8 cellular contexts compared by ENCODE assay signal in genomic region chr1:116168277-116169032, GRCh38. TPM values are rescaled to one million over a fixed set of nuclear protein-coding genes. Genes with fewer than 3 reads are reported as not detected.
DNase-seq lines count a peak whose midpoint lies in the region; ATAC-seq and TF ChIP-seq lines count a peak whose summit lies in the region.

No MANE protein-coding gene starts in this region.

- H3K9me3 Mint-ChIP-seq in T-cell, result no peaks in the 10 kb centered on the region

- intact Hi-C loops in ascending aorta (cut with DNase I) (loop anchor here (1.0 to 5.0 kb wide), 3 partner anchors 16 to 204 kb away; partner anchors contain the start of gene ATP1A1), aorta (cut with DNase I) (no loop called here)

- H3K27me3 Mint-ChIP-seq in T-cell, result no peaks in the 10 kb centered on the region

- H3K36me3 Mint-ChIP-seq in T-cell, result no peaks in the 10 kb centered on the region

- H3K27ac ChIP-seq in ascending aorta, result peak overlapping the region; percentile 62 to 65
- H3K27ac ChIP-seq in hepatocyte, result peak overlapping the region; percentile 66
- no peak overlapping the region for H3K27ac ChIP-seq in aorta (ENCODE audit: low read depth in 1 of 2, low read length in 2 of 2)

- H3K36me3 ChIP-seq in ascending aorta, result no peaks in the 10 kb centered on the region
- no peaks in the 10 kb centered on the region for H3K36me3 ChIP-seq in hepatocyte (replicated peaks; ENCODE audit: insufficient read depth, low read depth)
- no peaks in the 10 kb centered on the region for H3K36me3 ChIP-seq in aorta (ENCODE audit: control insufficient read depth in 1 of 2, insufficient read depth in 2 of 2, low read length in 1 of 2)

- no peaks in the 10 kb centered on the region for H4K20me1 ChIP-seq in hepatocyte (ENCODE audit: insufficient read depth, poor library complexity, severe bottlenecking)

- H3K9me3 ChIP-seq in ascending aorta, result no peaks in the 10 kb centered on the region
- H3K9me3 ChIP-seq in hepatocyte (ENCODE audit: low read depth), result no peaks in the 10 kb centered on the region
- no peaks in the 10 kb centered on the region for H3K9me3 ChIP-seq in aorta (ENCODE audit: control insufficient read depth, low read length)

- WGBS in hepatocyte (ENCODE audit: low lambda C conversion rate, missing lambda C conversion rate), result 12% methylated on average over 34 of the region's 42 CpGs
- WGBS in aorta, 2 donors, result 7 to 8% methylated on average over 41 to 42 of the region's 42 CpGs

- H3K4me3 ChIP-seq in ascending aorta, result peak overlapping the region; percentile 73 to 75
- H3K4me3 ChIP-seq in hepatocyte, result peak overlapping the region; percentile 86
- peak overlapping the region; percentile 50 to 60 for H3K4me3 ChIP-seq in aorta (ENCODE audit: low read length in 2 of 2)

- no peaks in the 10 kb centered on the region for H3K79me2 ChIP-seq in hepatocyte

- CTCF ChIA-PET in T-cell (lab: Charles Lee), result interaction anchor here (0.6 to 1.7 kb wide), 10 partner anchors 14 to 336 kb away, joined by 3 to 8 read pairs (median 4); no protein-coding TSS in a partner anchor

- ATAC-seq in HG03457 (IDR thresholded peaks at IDR 0.05; ENCODE audit: unreplicated experiment) (peak; percentile 87), T-cell (replicated peaks in 1 of 4) (peak; percentile 95 to 98 (median 98)), aorta (ENCODE audit: low FRiP score) (peak; percentile 92)

- H3K9me2 ChIP-seq in hepatocyte (replicated peaks; ENCODE audit: insufficient read depth), result no peaks in the 10 kb centered on the region

- H3K4me1 Mint-ChIP-seq in T-cell, result peaks cover 14 to 21% (median 18%) of the 10 kb centered on the region in 3 donors

- POLR2A ChIA-PET in T-cell (lab: Charles Lee), result no interaction called here

- peak; percentile 88 to 94 (median 94) for TF ChIP-seq CTCF in ascending aorta (IDR thresholded peaks at IDR 0.05)
- TF ChIP-seq CTCF in hepatocyte (IDR thresholded peaks at IDR 0.05; ENCODE audit: poor library complexity), result peak; percentile 92

- H3K4me2 ChIP-seq in hepatocyte, result peak overlapping the region; percentile 99

- DNase-seq in AG20443 (ENCODE audit: low spot score), result peak; percentile 96
- DNase-seq in GM19238 (ENCODE audit: insufficient read length, low spot score), result peak; percentile 79
- DNase-seq in T-cell, result peak; percentile 63 to 88 (median 81)
- peak in 1 of 2 donors; percentile 87 for DNase-seq in ascending aorta (ENCODE audit: low spot score in 2 of 2)
- peak; percentile 93 for DNase-seq in hepatocyte (ENCODE audit: low spot score)
- peak; percentile 93 for DNase-seq in retina
- peak; percentile 93 to 96 for DNase-seq in aorta

- H3K4me3 Mint-ChIP-seq in T-cell, result peak overlapping the region; percentile 69 to 81 (median 79)

- H2AFZ ChIP-seq in hepatocyte, result peak overlapping the region; percentile 96

- peak overlapping the region; percentile 75 to 81 for H3K27ac Mint-ChIP-seq in T-cell

- H3K4me1 ChIP-seq in ascending aorta (peaks cover 16 to 22% of the 10 kb centered on the region in 2 donors), hepatocyte (ENCODE audit: insufficient read depth) (peaks cover 21% of the 10 kb centered on the region), aorta (ENCODE audit: control insufficient read depth in 1 of 2, insufficient read depth in 2 of 2, low read length in 2 of 2) (no peaks in the 10 kb centered on the region)

- no peaks in the 10 kb centered on the region for H3K27me3 ChIP-seq in ascending aorta
- H3K27me3 ChIP-seq in hepatocyte, result no peaks in the 10 kb centered on the region
- H3K27me3 ChIP-seq in aorta (ENCODE audit: control insufficient read depth in 1 of 2, insufficient read depth in 2 of 2, low read length in 1 of 2), result no peaks in the 10 kb centered on the region

RNA-seq across cellular contexts. Expression of gene MAB21L3, which starts 57.3 kb away (rescaled TPM):
- total RNA-seq in T-cell (not detected), ascending aorta (not detected), hepatocyte (0.24 and 0.47 TPM in 2 replicates), aorta (not detected)
- polyA plus RNA-seq in hepatocyte (0.54 and 0.74 TPM in 2 replicates), aorta (under 1 TPM in 1 of 2 donors, not detected in 1; 0.25 TPM)

Comparison
In these comparisons a context has a peak if more than half of its experiments do, and no peak if none do; other contexts are left out.
1. H3K27ac ChIP-seq: peak in ascending aorta (2 of 2) and hepatocyte (single experiment); none in aorta (0 of 2).
2. Peak in every context shown above with its lines, with median percentiles within 50 percentile points of each other: ATAC-seq and H3K4me3 ChIP-seq.